In the genomic region with DNA sequence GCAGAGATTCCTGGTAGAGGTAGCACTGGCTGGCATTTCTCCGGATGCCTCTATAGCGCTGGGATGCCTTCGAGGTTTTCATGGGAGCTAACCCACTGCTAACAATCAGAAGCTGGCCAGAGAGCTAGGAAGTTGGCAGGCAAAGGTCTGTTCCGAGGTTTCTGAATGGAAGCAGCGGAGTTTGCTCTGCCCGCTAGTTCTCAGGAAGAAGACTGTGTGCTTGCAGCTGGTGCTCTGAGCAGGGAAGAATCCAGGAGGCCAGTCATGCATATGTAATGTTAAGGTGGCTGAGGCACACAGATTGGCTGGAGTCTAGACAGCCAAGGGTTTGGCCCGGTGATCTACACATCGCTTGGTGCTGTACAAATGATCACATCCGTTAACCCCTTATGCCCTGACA, we compare ENCODE assay signal across 1 cellular context.
TF ChIP-seq lines count a peak whose summit lies in the region.

A gene (minus strand): TSS at position 218 of the 400 bp plus-strand sequence. CDS start 136 bp downstream, at position 82.

TF ChIP-seq in IMR-90, 13 proteins besides CTCF, POLR2A, EP300 and RAD21 (continued from another document):
- TF ChIP-seq, protein P1, sequence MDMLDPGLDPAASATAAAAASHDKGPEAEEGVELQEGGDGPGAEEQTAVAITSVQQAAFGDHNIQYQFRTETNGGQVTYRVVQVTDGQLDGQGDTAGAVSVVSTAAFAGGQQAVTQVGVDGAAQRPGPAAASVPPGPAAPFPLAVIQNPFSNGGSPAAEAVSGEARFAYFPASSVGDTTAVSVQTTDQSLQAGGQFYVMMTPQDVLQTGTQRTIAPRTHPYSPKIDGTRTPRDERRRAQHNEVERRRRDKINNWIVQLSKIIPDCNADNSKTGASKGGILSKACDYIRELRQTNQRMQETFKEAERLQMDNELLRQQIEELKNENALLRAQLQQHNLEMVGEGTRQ (IDR thresholded peaks at IDR 0.05; ENCODE audit: low read depth, low read length) = no peak
- TF ChIP-seq MAZ (IDR thresholded peaks at IDR 0.05; ENCODE audit: borderline replicate concordance, low read depth, low read length) = no peak
- TF ChIP-seq, protein P2, sequence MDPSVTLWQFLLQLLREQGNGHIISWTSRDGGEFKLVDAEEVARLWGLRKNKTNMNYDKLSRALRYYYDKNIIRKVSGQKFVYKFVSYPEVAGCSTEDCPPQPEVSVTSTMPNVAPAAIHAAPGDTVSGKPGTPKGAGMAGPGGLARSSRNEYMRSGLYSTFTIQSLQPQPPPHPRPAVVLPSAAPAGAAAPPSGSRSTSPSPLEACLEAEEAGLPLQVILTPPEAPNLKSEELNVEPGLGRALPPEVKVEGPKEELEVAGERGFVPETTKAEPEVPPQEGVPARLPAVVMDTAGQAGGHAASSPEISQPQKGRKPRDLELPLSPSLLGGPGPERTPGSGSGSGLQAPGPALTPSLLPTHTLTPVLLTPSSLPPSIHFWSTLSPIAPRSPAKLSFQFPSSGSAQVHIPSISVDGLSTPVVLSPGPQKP (IDR thresholded peaks at IDR 0.05; ENCODE audit: borderline replicate concordance, low read depth, low read length) = no peak
- TF ChIP-seq BHLHE40 (IDR thresholded peaks at IDR 0.05; ENCODE audit: low read depth, low read length) = no peak
